In the genomic region with DNA sequence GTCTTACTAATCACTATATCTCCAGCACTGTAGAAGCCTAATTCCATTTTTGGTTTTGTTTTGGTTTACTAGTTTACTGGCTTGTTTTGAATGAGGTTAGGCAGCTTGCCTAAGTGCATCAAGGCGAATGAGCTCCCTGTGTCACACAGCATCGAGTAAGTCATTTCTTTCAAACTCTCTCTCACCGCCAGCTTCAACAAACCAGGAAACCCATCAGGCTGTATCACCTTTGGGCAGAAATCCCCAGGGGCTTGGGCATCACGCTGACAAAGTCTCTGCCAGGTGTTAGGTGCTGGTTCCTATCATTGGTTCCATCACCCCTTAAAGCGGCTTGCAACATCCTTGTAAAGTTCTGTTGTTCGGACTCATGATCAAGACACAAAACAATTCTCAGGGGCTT, we compare ENCODE assay signal across 22 cellular contexts.
"Had no signal": no experiment of that assay in that cellular context is flagged by ENCODE, and none has a peak within 500 bp of the region (broad histone marks: within the 10 kb centered on the region; RNA-seq: fewer than 3 reads in every experiment).

No MANE protein-coding gene starts in this region.

- ATAC-seq: foreskin keratinocyte, gastroesophageal sphincter, heart left ventricle, left cardiac atrium, left lung, left ventricle myocardium superior, lower lobe of right lung, mucosa of descending colon had no signal

- H3K36me3 ChIP-seq: colonic mucosa, esophagus muscularis mucosa, gastroesophageal sphincter, heart left ventricle, left lung, lower lobe of right lung had no signal

- H3K4me2 ChIP-seq: hepatocyte had no signal

- H3K79me2 ChIP-seq: hepatocyte had no signal

- DNase-seq: colonic mucosa; cortex of kidney; dorsolateral prefrontal cortex; effector CD4-positive, alpha-beta T cell; effector memory CD4-positive, alpha-beta T cell; foreskin keratinocyte; heart left ventricle; hypothalamus; immature natural killer cell; islet precursor cell; left cardiac atrium; left lung; left ventricle myocardium superior; lower lobe of right lung; mesenchymal stem cell; mucosa of descending colon; naive B cell had no signal

- FAIRE-seq: endothelial cell of umbilical vein, frontal cortex had no signal

- H2AFZ ChIP-seq: hepatocyte had no signal

- H3K4me1 ChIP-seq: colonic mucosa, esophagus muscularis mucosa, foreskin keratinocyte, gastroesophageal sphincter, left lung, lower lobe of right lung had no signal

- H3K27me3 ChIP-seq: colonic mucosa, dorsolateral prefrontal cortex, esophagus muscularis mucosa, foreskin keratinocyte, gastroesophageal sphincter had no signal

- H3K9me3 ChIP-seq: colonic mucosa, esophagus muscularis mucosa, gastroesophageal sphincter, heart left ventricle, left lung, lower lobe of right lung, mucosa of descending colon had no signal

- H3K4me3 ChIP-seq: colonic mucosa, dorsolateral prefrontal cortex, esophagus muscularis mucosa, gastroesophageal sphincter, heart left ventricle, hepatocyte, left lung, lower lobe of right lung, mucosa of descending colon had no signal

- H3K27ac ChIP-seq: colonic mucosa, dorsolateral prefrontal cortex, esophagus muscularis mucosa, foreskin keratinocyte, gastroesophageal sphincter, heart left ventricle, hepatocyte, left lung, lower lobe of right lung had no signal
